Comparison of ENCODE assay signal across 8 cellular contexts in genomic region chr2:134118279-134119116, GRCh38.
DNase-seq lines count a peak whose midpoint lies in the region; ATAC-seq, FAIRE-seq and TF ChIP-seq lines count a peak whose summit lies in the region.

No MANE protein-coding gene starts in this region.

- no peak for TF ChIP-seq POLR2A in lower leg skin (IDR thresholded peaks at IDR 0.05)

- intact Hi-C loops in lower leg skin (cut with DNase I; ENCODE audit: low total_unique reads): loop anchor here (10.0 kb wide), 2 partner anchors 126 to 296 kb away; no protein-coding TSS in a partner anchor

- H3K4me3 ChIP-seq in BLaER1 (peak overlapping the region; percentile 99), coronary artery (peak overlapping the region; percentile 84), lower leg skin (ENCODE audit: low read depth, poor library complexity, severe bottlenecking) (no peak overlapping the region)

- ATAC-seq in HG03439 (IDR thresholded peaks at IDR 0.05; ENCODE audit: unreplicated experiment): peak; percentile 45

- H3K4me2 ChIP-seq in BLaER1: peak overlapping the region; percentile 88

- no peaks in the 10 kb centered on the region for H3K27me3 ChIP-seq in BLaER1

- peaks cover 53% of the 10 kb centered on the region for H3K4me1 ChIP-seq in BLaER1

- H3K27ac ChIP-seq in BLaER1 (peak overlapping the region; percentile 97; the same call in 1 of the 2 replicates), coronary artery (peak overlapping the region in 1 of 2 donors; percentile 98)

- TF ChIP-seq CTCF in coronary artery (IDR thresholded peaks at IDR 0.05): peak; percentile 64
- no peak for TF ChIP-seq CTCF in lower leg skin (IDR thresholded peaks at IDR 0.05)

- H3K9me3 ChIP-seq in BLaER1: no peaks in the 10 kb centered on the region

- 0 out of 2 replicates have a peak, but pooled peaks cover 4% of the 10 kb centered on the region for H3K36me3 ChIP-seq in BLaER1

- DNase-seq in GM19239 (ENCODE audit: insufficient read length, low spot score) (peak; percentile 74), NCI-H524 treated with DMSO at 0.1 percent for 48 hours (lab: John Stamatoyannopoulos, UW) (peak; percentile 76), coronary artery (ENCODE audit: low spot score) (peak; percentile 84), lower leg skin (ENCODE audit: low spot score in 2 of 2) (peak; percentile 92 to 96)
- DNase-seq in activated CD4-positive, alpha-beta T cell treated with anti-CD3 and anti-CD28 coated beads for 4 hours: peak; percentile 86 to 88
- peak; percentile 63 to 87 (median 81) for DNase-seq in stimulated activated CD4-positive, alpha-beta T cell treated with anti-CD3 and anti-CD28 coated beads, TNF-alpha, amount 100 ng/mL, for 24 hours (ENCODE audit: low read depth in 3 of 3)

- peaks cover 36% of the 10 kb centered on the region for H4K20me1 ChIP-seq in BLaER1

- peak overlapping the region; percentile 96; the same call in 1 of the 2 replicates for H3K9ac ChIP-seq in BLaER1

- 24 to 29% methylated on average over 8 of the region's 8 CpGs for WGBS in lower leg skin, 2 donors

- peak; percentile 94 for FAIRE-seq in GM19239 (lab: Jason Lieb, UNC)
